Comparison of ENCODE assay signal across 8 cellular contexts in genomic region chr19:1244693-1245451, GRCh38. TPM values are rescaled to one million over a fixed set of nuclear protein-coding genes. Genes with fewer than 3 reads are reported as not detected.
DNase-seq lines count a peak whose midpoint lies in the region; ATAC-seq and TF ChIP-seq lines count a peak whose summit lies in the region.

No MANE protein-coding gene starts in this region.

- POLR2A ChIA-PET in CD8-positive, alpha-beta T cell (lab: Charles Lee): interaction anchor here (0.7 to 7.5 kb wide), 11 partner anchors 8 to 205 kb away, joined by 3 to 271 read pairs (median 7); partner anchors contain the start of genes ABCA7, CIRBP and FAM174C

- H3K27ac Mint-ChIP-seq in CD8-positive, alpha-beta T cell: peak overlapping the region; percentile 82

- no peaks in the 10 kb centered on the region for H3K36me3 ChIP-seq in CD8-positive, alpha-beta T cell (ENCODE audit: insufficient read depth, low read length)
- H3K36me3 ChIP-seq in parathyroid adenoma (ENCODE audit: control insufficient read depth, insufficient read depth, low read length): no peaks in the 10 kb centered on the region

- peak overlapping the region; percentile 63 for H3K9ac ChIP-seq in parathyroid adenoma

- peak overlapping the region; percentile 59 for H3K4me2 ChIP-seq in parathyroid adenoma (ENCODE audit: low read length)

- peaks cover 51% of the 10 kb centered on the region for H3K4me1 ChIP-seq in CD8-positive, alpha-beta T cell (ENCODE audit: insufficient read depth, low read length)
- H3K4me1 ChIP-seq in parathyroid adenoma: peaks cover 40% of the 10 kb centered on the region

- no peaks in the 10 kb centered on the region for H3K9me3 ChIP-seq in CD8-positive, alpha-beta T cell (ENCODE audit: low read length)
- H3K9me3 ChIP-seq in parathyroid adenoma (ENCODE audit: control insufficient read depth, low read length): no peaks in the 10 kb centered on the region

- no peak for ATAC-seq in CD8-positive, alpha-beta T cell
- ATAC-seq in HG03378 (IDR thresholded peaks at IDR 0.05; ENCODE audit: unreplicated experiment) (no peak), HG03039 (IDR thresholded peaks at IDR 0.05; ENCODE audit: unreplicated experiment) (no peak)

- peak overlapping the region; percentile 64 for H2AFZ ChIP-seq in parathyroid adenoma

- peaks cover 32% of the 10 kb centered on the region for H3K4me1 Mint-ChIP-seq in CD8-positive, alpha-beta T cell (ENCODE audit: low read depth)

- no peak for TF ChIP-seq CTCF in CD8-positive, alpha-beta T cell (IDR thresholded peaks at IDR 0.05)
- TF ChIP-seq CTCF in parathyroid adenoma (IDR thresholded peaks at IDR 0.05): no peak

- in situ Hi-C loops in SK-MEL-5 (cut with HindIII; ENCODE audit: low pct_unique_long_range_greater_than_20kb, low sequenced_read_pairs): no loop called here

- H3K4me3 ChIP-seq in CD8-positive, alpha-beta T cell (ENCODE audit: low read depth, low read length): no peak overlapping the region
- H3K4me3 ChIP-seq in parathyroid adenoma (ENCODE audit: low read depth, low read length): peak overlapping the region; percentile 39

- H3K27me3 ChIP-seq in CD8-positive, alpha-beta T cell (ENCODE audit: insufficient read depth, low read length): no peaks in the 10 kb centered on the region
- H3K27me3 ChIP-seq in parathyroid adenoma (ENCODE audit: control insufficient read depth, insufficient read depth, low read length): no peaks in the 10 kb centered on the region

- no peaks in the 10 kb centered on the region for H3K9me3 Mint-ChIP-seq in CD8-positive, alpha-beta T cell

- no peaks in the 10 kb centered on the region for H3K27me3 Mint-ChIP-seq in CD8-positive, alpha-beta T cell (ENCODE audit: low read depth)

- no peak overlapping the region for H3K27ac ChIP-seq in CD8-positive, alpha-beta T cell (ENCODE audit: low read depth, low read length)
- peak overlapping the region; percentile 98 for H3K27ac ChIP-seq in parathyroid adenoma

- intact Hi-C loops in CD8-positive, alpha-beta T cell (cut with DNase I, micrococcal nuclease): loop anchor here (1.0 to 10.0 kb wide), 6 partner anchors 21 to 380 kb away; partner anchors contain the start of genes RNU6-2 (in 1 of the 2) and TMEM259 (in 1 of the 2)
- intact Hi-C loops in posterior vena cava (cut with DNase I): loop anchor here (1.0 to 2.0 kb wide), 2 partner anchors 22 kb away; no protein-coding TSS in a partner anchor

- peaks cover 4% of the 10 kb centered on the region for H3K36me3 Mint-ChIP-seq in CD8-positive, alpha-beta T cell

- no peaks in the 10 kb centered on the region for H3K79me2 ChIP-seq in parathyroid adenoma

- peak in 2 of 7 experiments; percentile 31 to 45 for DNase-seq in CD8-positive, alpha-beta T cell
- DNase-seq in SK-MEL-5 (ENCODE audit: low read depth, low spot score): peak; percentile 34
- peak; percentile 67 for DNase-seq in fibroblast of gingiva (ENCODE audit: low read depth)
- no peak for DNase-seq in posterior vena cava (ENCODE audit: low spot score)
- no peak for DNase-seq in activated gamma-delta T cell treated with Interleukin-2 at 50 U/mL for 16 hours

- CTCF ChIA-PET in CD8-positive, alpha-beta T cell (lab: Charles Lee): interaction anchor here (0.6 to 9.7 kb wide), 23 partner anchors 8 to 321 kb away, joined by 3 to 498 read pairs (median 5); partner anchors contain the start of genes CIRBP, CNN2 and FAM174C

- H3K4me3 Mint-ChIP-seq in CD8-positive, alpha-beta T cell: peak overlapping the region; percentile 27

RNA-seq across cellular contexts. Expression of gene ATP5F1D, which starts 3.3 kb away (rescaled TPM):
- total RNA-seq in CD8-positive, alpha-beta T cell: 10 to 100 TPM; 86.2 to 96.3 TPM
- 30.3 and 36.6 TPM in 2 replicates for total RNA-seq in SK-MEL-5 (2014; rRNA removed; shearing (Covaris generic))
- 354 and 362 TPM in 2 replicates for polyA plus RNA-seq in SK-MEL-5 (2015; cell fraction: cytosol; rRNA removed)
- 82.5 and 99.9 TPM in 2 replicates for polyA plus RNA-seq in SK-MEL-5 (2015; cell fraction: nucleus; rRNA removed)
- total RNA-seq in posterior vena cava: 100 to 1,000 TPM; 125 to 137 TPM

RNA-seq across cellular contexts. Expression of gene MIDN, which starts 3.5 kb away (rescaled TPM):
- 100 to 1,000 TPM; 305 to 314 TPM for total RNA-seq in CD8-positive, alpha-beta T cell
- total RNA-seq in SK-MEL-5 (2014; rRNA removed; shearing (Covaris generic)): 4.6 and 8.8 TPM in 2 replicates
- polyA plus RNA-seq in SK-MEL-5 (2015; cell fraction: cytosol; rRNA removed): 59.8 and 82.0 TPM in 2 replicates
- 118 and 124 TPM in 2 replicates for polyA plus RNA-seq in SK-MEL-5 (2015; cell fraction: nucleus; rRNA removed)
- total RNA-seq in posterior vena cava: 10 to 100 TPM; 76.5 to 86.3 TPM

RNA-seq across cellular contexts. Expression of gene CBARP, which starts 7.1 kb away (rescaled TPM):
- under 1 TPM; 0.49 to 0.67 TPM for total RNA-seq in CD8-positive, alpha-beta T cell
- total RNA-seq in SK-MEL-5 (2014; rRNA removed; shearing (Covaris generic)): 2.3 and 3.7 TPM in 2 replicates
- polyA plus RNA-seq in SK-MEL-5 (2015; cell fraction: cytosol; rRNA removed): 11.9 and 12.8 TPM in 2 replicates
- polyA plus RNA-seq in SK-MEL-5 (2015; cell fraction: nucleus; rRNA removed): 27.7 and 33.6 TPM in 2 replicates
- total RNA-seq in posterior vena cava: 1 to 10 TPM; 1.5 to 2.7 TPM

RNA-seq across cellular contexts. Expression of gene CIRBP, which starts 24.3 kb away (rescaled TPM):
- 100 to 1,000 TPM; 689 to 695 TPM for total RNA-seq in CD8-positive, alpha-beta T cell
- total RNA-seq in SK-MEL-5 (2014; rRNA removed; shearing (Covaris generic)): 93.9 and 95.0 TPM in 2 replicates
- polyA plus RNA-seq in SK-MEL-5 (2015; cell fraction: cytosol; rRNA removed): 126 and 167 TPM in 2 replicates
- polyA plus RNA-seq in SK-MEL-5 (2015; cell fraction: nucleus; rRNA removed): 705 and 795 TPM in 2 replicates
- total RNA-seq in posterior vena cava: 100 to 1,000 TPM; 447 to 636 TPM

RNA-seq across cellular contexts. Expression of gene FAM174C, which starts 30.5 kb away (rescaled TPM):
- 10 to 100 TPM; 36.2 to 37.4 TPM for total RNA-seq in CD8-positive, alpha-beta T cell
- 81.1 and 89.7 TPM in 2 replicates for total RNA-seq in SK-MEL-5 (2014; rRNA removed; shearing (Covaris generic))
- 217 and 296 TPM in 2 replicates for polyA plus RNA-seq in SK-MEL-5 (2015; cell fraction: cytosol; rRNA removed)
- polyA plus RNA-seq in SK-MEL-5 (2015; cell fraction: nucleus; rRNA removed): 35.9 and 85.1 TPM in 2 replicates
- 10 to 100 TPM; 25.2 to 27.2 TPM for total RNA-seq in posterior vena cava

Comparison
In these comparisons a context has a peak if more than half of its experiments do, and no peak if none do; other contexts are left out.
1. DNase-seq: peak in SK-MEL-5 (single experiment) and fibroblast of gingiva (single experiment); none in posterior vena cava (single experiment) and activated gamma-delta T cell treated with Interleukin-2 at 50 U/mL for 16 hours (single experiment).